ENCODE assay signal across 22 cellular contexts in the genomic region with DNA sequence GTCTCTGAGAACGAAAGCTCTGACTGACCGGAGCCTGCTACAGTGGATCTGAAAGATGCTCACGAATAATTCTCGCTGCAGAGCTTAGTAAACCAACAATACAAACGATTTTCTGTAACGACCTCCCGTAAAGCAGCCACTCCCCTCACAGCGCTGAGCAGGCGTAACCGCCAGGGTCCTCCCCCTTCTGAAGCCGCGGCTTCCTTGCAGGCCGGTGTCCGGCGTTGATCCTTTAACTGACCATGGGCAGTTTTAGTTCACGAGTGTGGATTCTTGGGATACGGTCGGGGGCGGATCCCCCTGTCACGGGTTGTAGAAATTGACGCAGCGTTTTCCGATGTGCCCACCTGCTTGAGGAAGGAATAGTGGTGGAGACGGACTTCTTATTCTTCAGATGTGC.
A peak's percentile ranks its signal among the peaks of the same experiment; 100 is the strongest.
DNase-seq lines count a peak whose midpoint lies in the region; ATAC-seq and TF ChIP-seq lines count a peak whose summit lies in the region.
"Had no signal": no experiment of that assay in that cellular context is flagged by ENCODE, and none has a peak within 500 bp of the region (broad histone marks: within the 10 kb centered on the region; RNA-seq: fewer than 3 reads in every experiment).

No MANE protein-coding gene starts in this region.

- peak overlapping the region; percentile 43 for H3K27ac Mint-ChIP-seq in activated T-helper 17 cell treated with anti-CD3 and anti-CD28 coated beads, Interleukin-2, amount 50 U/mL, for 72 hours
- H3K27ac Mint-ChIP-seq in memory B cell, result peak overlapping the region; percentile 31

- no peak for TF ChIP-seq CTCF in cardiac muscle cell (IDR thresholded peaks at IDR 0.05; ENCODE audit: low read depth, low read length)

- H3K36me3 ChIP-seq in cardiac muscle cell, result no peaks in the 10 kb centered on the region
- H3K36me3 ChIP-seq: SJCRH30 had no signal

- H3K9me3 Mint-ChIP-seq in activated T-helper 17 cell treated with anti-CD3 and anti-CD28 coated beads, Interleukin-2, amount 50 U/mL, for 72 hours, result no peaks in the 10 kb centered on the region
- H3K9me3 Mint-ChIP-seq in memory B cell, result no peaks in the 10 kb centered on the region

- DNase-seq in cardiac muscle cell (ENCODE audit: low read depth in 1 of 2, low spot score in 1 of 2), result no peak
- DNase-seq in cardiac septum (ENCODE audit: low spot score), result no peak
- no peak for DNase-seq in memory B cell (ENCODE audit: low spot score in 2 of 2)
- no peak for DNase-seq in SKM-1 (lab: John Stamatoyannopoulos, UW; ENCODE audit: unreplicated experiment)
- DNase-seq in nucleus accumbens (lab: John Stamatoyannopoulos, UW), result no peak
- DNase-seq: Calu3, DMS53, GM23248, KBM-7, MV-4-11, NCI-H1417, NCI-H187 treated with DMSO at 0.1 percent for 48 hours, NCI-H2171, NCI-H446 treated with DMSO at 0.1 percent for 48 hours, NCI-H774, RPMI8226, SJCRH30 had no signal

- no peaks in the 10 kb centered on the region for H3K27me3 Mint-ChIP-seq in activated T-helper 17 cell treated with anti-CD3 and anti-CD28 coated beads, Interleukin-2, amount 50 U/mL, for 72 hours
- H3K27me3 Mint-ChIP-seq in memory B cell, result no peaks in the 10 kb centered on the region

- H3K27ac ChIP-seq in cardiac muscle cell, result peak overlapping the region; percentile 30
- H3K27ac ChIP-seq: A549; BLaER1 treated with 17β-estradiol and CSF1 and Interleukin-3, amounts not matched to agents 10 nM and 100 nM; GM23248; SJCRH30 had no signal

- intact Hi-C loops in cardiac septum (cut with DNase I), result no loop called here

- no peak for ATAC-seq in activated T-helper 17 cell treated with anti-CD3 and anti-CD28 coated beads, Interleukin-2, amount 50 U/mL, for 72 hours (replicated peaks)
- ATAC-seq in memory B cell (ENCODE audit: low read depth), result no peak
- no peak for ATAC-seq in GM21723 (IDR thresholded peaks at IDR 0.05; ENCODE audit: unreplicated experiment)
- ATAC-seq in GM21526 (IDR thresholded peaks at IDR 0.05; ENCODE audit: low FRiP score, unreplicated experiment), result no peak
- ATAC-seq: A549 had no signal

- no peak overlapping the region for H3K4me3 ChIP-seq in cardiac muscle cell
- H3K4me3 ChIP-seq: A549; BLaER1 treated with 17β-estradiol and CSF1 and Interleukin-3, amounts not matched to agents 10 nM and 100 nM; GM23248; SJCRH30 had no signal

- H3K9me3 ChIP-seq in cardiac muscle cell (ENCODE audit: low read depth), result no peaks in the 10 kb centered on the region
- H3K9me3 ChIP-seq: A549; BLaER1 treated with 17β-estradiol and CSF1 and Interleukin-3, amounts not matched to agents 10 nM and 100 nM; SJCRH30 had no signal

- H3K4me1 ChIP-seq in cardiac muscle cell (ENCODE audit: low read depth), result peaks cover 43% of the 10 kb centered on the region
- H3K4me1 ChIP-seq: A549, SJCRH30 had no signal

- no peak overlapping the region for H3K4me3 Mint-ChIP-seq in activated T-helper 17 cell treated with anti-CD3 and anti-CD28 coated beads, Interleukin-2, amount 50 U/mL, for 72 hours
- H3K4me3 Mint-ChIP-seq in memory B cell, result no peak overlapping the region

- H3K27me3 ChIP-seq in cardiac muscle cell, result no peaks in the 10 kb centered on the region
- H3K27me3 ChIP-seq: BLaER1 treated with 17β-estradiol and CSF1 and Interleukin-3, amounts not matched to agents 10 nM and 100 nM; SJCRH30 had no signal

- H3K36me3 Mint-ChIP-seq in activated T-helper 17 cell treated with anti-CD3 and anti-CD28 coated beads, Interleukin-2, amount 50 U/mL, for 72 hours (ENCODE audit: low read depth), result no peaks in the 10 kb centered on the region
- H3K36me3 Mint-ChIP-seq in memory B cell, result no peaks in the 10 kb centered on the region

- peaks cover 21% of the 10 kb centered on the region for H3K4me1 Mint-ChIP-seq in activated T-helper 17 cell treated with anti-CD3 and anti-CD28 coated beads, Interleukin-2, amount 50 U/mL, for 72 hours
- peaks cover 30% of the 10 kb centered on the region for H3K4me1 Mint-ChIP-seq in memory B cell
